19 cellular contexts compared by ENCODE assay signal in genomic region chr13:33828431-33829129, GRCh38. TPM values are rescaled to one million over a fixed set of nuclear protein-coding genes. Genes with fewer than 3 reads are reported as not detected.
A peak's percentile ranks its signal among the peaks of the same experiment; 100 is the strongest.
DNase-seq lines count a peak whose midpoint lies in the region; ATAC-seq, FAIRE-seq and TF ChIP-seq lines count a peak whose summit lies in the region.
"Had no signal": no experiment of that assay in that cellular context is flagged by ENCODE, and none has a peak within 500 bp of the region (broad histone marks: within the 10 kb centered on the region; RNA-seq: fewer than 3 reads in every experiment).

No MANE protein-coding gene starts in this region.

- no peaks in the 10 kb centered on the region for H3K36me3 ChIP-seq in hepatocyte (replicated peaks; ENCODE audit: insufficient read depth, low read depth)

- peak; percentile 68 for ATAC-seq in HG03432 (IDR thresholded peaks at IDR 0.05; ENCODE audit: unreplicated experiment)
- ATAC-seq: HCT116, SK-N-SH treated with all-trans-retinoic acid at 6 μM for 48 hours had no signal

- H3K4me3 ChIP-seq in hepatocyte, result no peak overlapping the region

- peak; percentile 84 for FAIRE-seq in GM12892 (lab: Jason Lieb, UNC)
- FAIRE-seq in D721Med (lab: Jason Lieb, UNC), result no peak
- FAIRE-seq: GM18507, RCC 7860 had no signal

- no peaks in the 10 kb centered on the region for H3K79me2 ChIP-seq in hepatocyte

- no peaks in the 10 kb centered on the region for H3K9me3 ChIP-seq in hepatocyte (ENCODE audit: low read depth)
- H3K9me3 ChIP-seq: BE2C had no signal

- H3K4me1 ChIP-seq in hepatocyte (ENCODE audit: insufficient read depth), result no peaks in the 10 kb centered on the region
- H3K4me1 ChIP-seq: BE2C had no signal

- DNase-seq in Ammon's horn (ENCODE audit: low spot score), result peak; percentile 23
- DNase-seq in GM12892 (ENCODE audit: insufficient read length), result no peak
- DNase-seq in head of caudate nucleus, result no peak
- no peak for DNase-seq in hepatocyte (ENCODE audit: low spot score)
- no peak for DNase-seq in D721Med (ENCODE audit: insufficient read length, low spot score)
- DNase-seq: ACHN, BE2C, DMS 273 treated with DMSO at 0.1 percent for 48 hours, IMR-90, NCI-H1436, NCI-H2029 treated with DMSO at 0.1 percent for 48 hours, NCI-H510A treated with DMSO at 0.1 percent for 48 hours, SHP77 had no signal

- H3K9me2 ChIP-seq in hepatocyte (replicated peaks; ENCODE audit: insufficient read depth), result no peaks in the 10 kb centered on the region

- intact Hi-C loops in dendritic cell treated with granulocyte-macrophage colony-stimulating factor and Interleukin-4, amounts not matched to agents 40 ng/mL and 50 ng/mL, for 4 days (cut with micrococcal nuclease), result no loop called here
- intact Hi-C loops in head of caudate nucleus (cut with DNase I), result no loop called here

- no peaks in the 10 kb centered on the region for H3K4me1 Mint-ChIP-seq in dendritic cell treated with granulocyte-macrophage colony-stimulating factor and Interleukin-4, amounts not matched to agents 40 ng/mL and 50 ng/mL, for 4 days (ENCODE audit: low read depth)

- H2AFZ ChIP-seq in hepatocyte, result no peak overlapping the region

- H3K36me3 Mint-ChIP-seq in dendritic cell treated with granulocyte-macrophage colony-stimulating factor and Interleukin-4, amounts not matched to agents 40 ng/mL and 50 ng/mL, for 4 days (ENCODE audit: low read depth), result peaks cover 30% of the 10 kb centered on the region

- H3K27me3 Mint-ChIP-seq in dendritic cell treated with granulocyte-macrophage colony-stimulating factor and Interleukin-4, amounts not matched to agents 40 ng/mL and 50 ng/mL, for 4 days, result no peaks in the 10 kb centered on the region

- H3K4me3 Mint-ChIP-seq in dendritic cell treated with granulocyte-macrophage colony-stimulating factor and Interleukin-4, amounts not matched to agents 40 ng/mL and 50 ng/mL, for 4 days, result no peak overlapping the region

- TF ChIP-seq POLR2A in GM12892 (IDR thresholded peaks at IDR 0.05; ENCODE audit: low read depth, low read length), result peak; percentile 20; the same call in 1 of the 2 replicates

- no peak overlapping the region for H3K4me2 ChIP-seq in hepatocyte

- WGBS in hepatocyte (ENCODE audit: low lambda C conversion rate, missing lambda C conversion rate), result 93% methylated on average over 7 of the region's 7 CpGs

- no peaks in the 10 kb centered on the region for H3K9me3 Mint-ChIP-seq in dendritic cell treated with granulocyte-macrophage colony-stimulating factor and Interleukin-4, amounts not matched to agents 40 ng/mL and 50 ng/mL, for 4 days

- H3K27ac ChIP-seq in hepatocyte, result no peak overlapping the region

- H3K27ac Mint-ChIP-seq in dendritic cell treated with granulocyte-macrophage colony-stimulating factor and Interleukin-4, amounts not matched to agents 40 ng/mL and 50 ng/mL, for 4 days, result peak overlapping the region; percentile 4

- H4K20me1 ChIP-seq in hepatocyte (ENCODE audit: insufficient read depth, poor library complexity, severe bottlenecking), result no peaks in the 10 kb centered on the region

- H3K27me3 ChIP-seq in hepatocyte, result no peaks in the 10 kb centered on the region
- H3K27me3 ChIP-seq: BE2C had no signal

- TF ChIP-seq CTCF in hepatocyte (IDR thresholded peaks at IDR 0.05; ENCODE audit: poor library complexity) (no peak), D721Med (IDR thresholded peaks at IDR 0.05; ENCODE audit: insufficient read depth, missing control alignments) (no peak)

RNA-seq across cellular contexts. Expression of gene RFC3, which starts 10.6 kb away (rescaled TPM):
- polyA plus RNA-seq in GM12892 (2012; ENCODE audit: missing spikeins), result 35.4 TPM
- total RNA-seq in hepatocyte, result 10.9 and 14.2 TPM in 2 replicates
- polyA plus RNA-seq in hepatocyte, result 6.8 and 7.2 TPM in 2 replicates
